8 cellular contexts compared by ENCODE assay signal in genomic region chr10:18658992-18659783, GRCh38. TPM values are rescaled to one million over a fixed set of nuclear protein-coding genes. Genes with fewer than 3 reads are reported as not detected.
DNase-seq lines count a peak whose midpoint lies in the region; ATAC-seq and TF ChIP-seq lines count a peak whose summit lies in the region.

ARL5B (plus strand) TSS chr10:18659431; CDS start chr10:18659638, 207 bp downstream.

- no peaks in the 10 kb centered on the region for H3K36me3 ChIP-seq in kidney epithelial cell (ENCODE audit: control insufficient read depth, insufficient read depth, low read length)

- TF ChIP-seq CTCF in choroid plexus epithelial cell (conservative IDR thresholded peaks at IDR 0.05; ENCODE audit: low read depth, low read length) (no peak), kidney epithelial cell (IDR thresholded peaks at IDR 0.05; ENCODE audit: insufficient read depth, low read length, poor library complexity, severe bottlenecking) (no peak)

- peak; percentile 80 for ATAC-seq in GM19043 (IDR thresholded peaks at IDR 0.05; ENCODE audit: low read depth, unreplicated experiment)
- peak; percentile 74 for ATAC-seq in HG03378 (IDR thresholded peaks at IDR 0.05; ENCODE audit: unreplicated experiment)

- H3K4me3 ChIP-seq in choroid plexus epithelial cell (ENCODE audit: low read depth, low read length) (peak within 1 kb of the TSS; percentile 95), kidney epithelial cell (ENCODE audit: low read depth, low read length) (peak within 1 kb of the TSS; percentile 84)

- no peaks in the 10 kb centered on the region for H3K27me3 ChIP-seq in kidney epithelial cell (ENCODE audit: control insufficient read depth, insufficient read depth, low read length)

- DNase-seq in AG20443 (ENCODE audit: low spot score) = peak; percentile 96
- DNase-seq in NCI-H460 (ENCODE audit: extremely low read depth, low read depth) = peak; percentile 90
- DNase-seq in activated CD4-positive, alpha-beta T cell treated with anti-CD3 and anti-CD28 coated beads for 24 hours (ENCODE audit: low read depth in 2 of 2) = peak; percentile 92 to 94
- peak; percentile 99 for DNase-seq in choroid plexus epithelial cell (ENCODE audit: low read depth)
- peak; percentile 95 for DNase-seq in kidney epithelial cell (ENCODE audit: low read depth)
- peak; percentile 92 to 93 for DNase-seq in stimulated activated CD4-positive, alpha-beta T cell treated with anti-CD3 and anti-CD28 coated beads, Interleukin-15, amount 100 ng/mL, for 48 hours (ENCODE audit: low read depth in 2 of 2)

RNA-seq across cellular contexts. Expression of gene ARL5B, which starts in this region (rescaled TPM):
- total RNA-seq in NCI-H460 (2014; rRNA removed; shearing (Covaris generic)) = 18.4 and 20.4 TPM in 2 replicates
- polyA plus RNA-seq in NCI-H460 (2014; cell fraction: nucleus; rRNA removed) = 10.6 and 18.1 TPM in 2 replicates
- total RNA-seq in kidney epithelial cell = 30.3 and 30.6 TPM in 2 replicates

Comparison
In these comparisons a context has a peak if more than half of its experiments do, and no peak if none do; other contexts are left out.
1. Peak in every context shown above with its lines: DNase-seq, ATAC-seq and H3K4me3 ChIP-seq.